ENCODE assay signal across 9 cellular contexts in genomic region chr7:134766779-134767566, GRCh38. TPM values are rescaled to one million over a fixed set of nuclear protein-coding genes. Genes with fewer than 3 reads are reported as not detected.
A peak's percentile ranks its signal among the peaks of the same experiment; 100 is the strongest.
DNase-seq lines count a peak whose midpoint lies in the region; ATAC-seq and TF ChIP-seq lines count a peak whose summit lies in the region.
"Had no signal": no experiment of that assay in that cellular context is flagged by ENCODE, and none has a peak within 500 bp of the region (broad histone marks: within the 10 kb centered on the region; RNA-seq: fewer than 3 reads in every experiment).

No MANE protein-coding gene starts in this region.

- H3K27me3 ChIP-seq in upper lobe of right lung (no peaks in the 10 kb centered on the region), BE2C (no peaks in the 10 kb centered on the region)

- intact Hi-C loops in Right ventricle myocardium superior (cut with DNase I) (no loop called here), upper lobe of right lung (cut with DNase I) (no loop called here)

- H3K36me3 ChIP-seq in upper lobe of right lung (no peaks in the 10 kb centered on the region), BE2C (no peaks in the 10 kb centered on the region)

- H3K9me3 ChIP-seq in upper lobe of right lung (no peaks in the 10 kb centered on the region), BE2C (no peaks in the 10 kb centered on the region)

- no peak overlapping the region for H3K4me3 ChIP-seq in upper lobe of right lung
- H3K4me3 ChIP-seq in BE2C (ENCODE audit: low read depth, low read length), result no peak overlapping the region

- H3K4me1 ChIP-seq in upper lobe of right lung (no peaks in the 10 kb centered on the region), BE2C (no peaks in the 10 kb centered on the region)

- peak; percentile 72 for ATAC-seq in HG03442 (IDR thresholded peaks at IDR 0.05; ENCODE audit: unreplicated experiment)
- ATAC-seq in Right ventricle myocardium superior (ENCODE audit: poor library complexity), result peak; percentile 46
- no peak for ATAC-seq in upper lobe of right lung

- TF ChIP-seq CTCF in GM20000 (IDR thresholded peaks at IDR 0.05; ENCODE audit: extremely low read depth, missing control alignments) (no peak), upper lobe of right lung (IDR thresholded peaks at IDR 0.05) (no peak), BE2C (IDR thresholded peaks at IDR 0.05; ENCODE audit: low read depth, low read length) (no peak)

- peak overlapping the region; percentile 2 for H3K27ac ChIP-seq in upper lobe of right lung

- DNase-seq in GM20000 (ENCODE audit: low spot score) (peak; percentile 67), Right ventricle myocardium superior (no peak), upper lobe of right lung (no peak), BE2C (no peak), NCI-H146 treated with DMSO at 0.1 percent for 48 hours (lab: John Stamatoyannopoulos, UW; ENCODE audit: unreplicated experiment) (no peak), glomerular visceral epithelial cell (ENCODE audit: extremely low spot score) (no peak)
- DNase-seq: endodermal cell, NCI-H1694 had no signal

RNA-seq across cellular contexts. Expression of gene CALD1, which starts 12.5 kb away (rescaled TPM):
- total RNA-seq in Right ventricle myocardium superior (86.1 TPM), upper lobe of right lung (213 TPM)
- 43.9 TPM for polyA plus RNA-seq in BE2C (2012; ENCODE audit: insufficient read depth, insufficient read length, low read depth)
